In genomic region chr3:117629505-117629904, GRCh38 we compare ENCODE assay signal across 19 cellular contexts.
"Had no signal": no experiment of that assay in that cellular context is flagged by ENCODE, and none has a peak within 500 bp of the region (broad histone marks: within the 10 kb centered on the region; RNA-seq: fewer than 3 reads in every experiment).

No MANE protein-coding gene starts in this region.

- H3K4me1 Mint-ChIP-seq: activated CD4-positive, alpha-beta T cell treated with anti-CD3 and anti-CD28 coated beads, Interleukin-2, amount 10 ng/mL, durations not matched to agents 24 days and 14 days had no signal

- H3K9me3 ChIP-seq: body of pancreas, lower lobe of right lung, prostate gland, upper lobe of left lung had no signal

- ATAC-seq: activated CD8-positive, alpha-beta T cell treated with anti-CD3 and anti-CD28 coated beads, Interleukin-2, amount 10 ng/mL, durations not matched to agents 7 days and 5 days; activated T-cell treated with anti-CD3 and anti-CD28 coated beads, Interleukin-2, amount 50 U/mL, for 4 hours; body of pancreas; left colon; right cardiac atrium had no signal

- H3K36me3 ChIP-seq: lower lobe of right lung, prostate gland, upper lobe of left lung had no signal

- H3K4me1 ChIP-seq: body of pancreas, prostate gland had no signal

- H3K27me3 Mint-ChIP-seq: activated CD4-positive, alpha-beta T cell treated with anti-CD3 and anti-CD28 coated beads, Interleukin-2, amount 10 ng/mL, durations not matched to agents 24 days and 14 days; stimulated activated naive CD8-positive, alpha-beta T cell treated with anti-CD3 and anti-CD28 coated beads, Interleukin-15, Interleukin-2, amounts not matched to agents 100 ng/mL and 50 ng/mL, for 24 hours had no signal

- H3K27me3 ChIP-seq: body of pancreas, upper lobe of left lung had no signal

- DNase-seq: activated CD4-positive, alpha-beta T cell treated with anti-CD3 and anti-CD28 coated beads, Interleukin-2, amount 10 ng/mL, durations not matched to agents 24 days and 14 days; activated CD4-positive, CD25-positive, alpha-beta regulatory T cell; activated CD8-positive, alpha-beta T cell treated with anti-CD3 and anti-CD28 coated beads, Interleukin-2, amount 10 ng/mL, durations not matched to agents 7 days and 5 days; activated naive CD4-positive, alpha-beta T cell treated with anti-CD3 and anti-CD28 coated beads for 36 hours; activated T-cell treated with anti-CD3 and anti-CD28 coated beads, Interleukin-2, amount 50 U/mL, for 4 hours; endodermal cell; islet precursor cell; left colon; lower lobe of right lung; nephron progenitor cell; occipital lobe; right cardiac atrium; T-helper 9 cell had no signal

- H3K27ac Mint-ChIP-seq: activated CD4-positive, alpha-beta T cell treated with anti-CD3 and anti-CD28 coated beads, Interleukin-2, amount 10 ng/mL, durations not matched to agents 24 days and 14 days; activated CD8-positive, alpha-beta T cell treated with anti-CD3 and anti-CD28 coated beads, Interleukin-2, amount 10 ng/mL, durations not matched to agents 7 days and 5 days; activated naive CD4-positive, alpha-beta T cell treated with anti-CD3 and anti-CD28 coated beads for 36 hours; endodermal cell; nephron progenitor cell; stimulated activated naive CD8-positive, alpha-beta T cell treated with anti-CD3 and anti-CD28 coated beads, Interleukin-15, Interleukin-2, amounts not matched to agents 100 ng/mL and 50 ng/mL, for 24 hours had no signal

- H3K4me3 Mint-ChIP-seq: activated CD4-positive, alpha-beta T cell treated with anti-CD3 and anti-CD28 coated beads, Interleukin-2, amount 10 ng/mL, durations not matched to agents 24 days and 14 days; activated CD8-positive, alpha-beta T cell treated with anti-CD3 and anti-CD28 coated beads, Interleukin-2, amount 10 ng/mL, durations not matched to agents 7 days and 5 days; activated naive CD4-positive, alpha-beta T cell treated with anti-CD3 and anti-CD28 coated beads for 36 hours; activated T-cell treated with anti-CD3 and anti-CD28 coated beads, Interleukin-2, amount 50 U/mL, for 4 hours; endodermal cell; nephron progenitor cell; stimulated activated naive CD8-positive, alpha-beta T cell treated with anti-CD3 and anti-CD28 coated beads, Interleukin-15, Interleukin-2, amounts not matched to agents 100 ng/mL and 50 ng/mL, for 24 hours had no signal

- H3K27ac ChIP-seq: body of pancreas, epithelial cell of prostate, lower lobe of right lung, prostate gland, skin epidermis, upper lobe of left lung had no signal

- H3K4me3 ChIP-seq: body of pancreas, lower lobe of right lung, prostate gland, skin epidermis, upper lobe of left lung had no signal

- H3K9me3 Mint-ChIP-seq: activated CD4-positive, alpha-beta T cell treated with anti-CD3 and anti-CD28 coated beads, Interleukin-2, amount 10 ng/mL, durations not matched to agents 24 days and 14 days; activated naive CD4-positive, alpha-beta T cell treated with anti-CD3 and anti-CD28 coated beads for 36 hours; activated T-cell treated with anti-CD3 and anti-CD28 coated beads, Interleukin-2, amount 50 U/mL, for 4 hours; nephron progenitor cell had no signal
